2 cellular contexts compared by ENCODE assay signal in genomic region chr7:16652255-16652583, GRCh38.
TF ChIP-seq lines count a peak whose summit lies in the region.

No MANE protein-coding gene starts in this region.

TF ChIP-seq in Ishikawa, 13 proteins besides CTCF, POLR2A, EP300 and RAD21:
- TF ChIP-seq REST (IDR thresholded peaks at IDR 0.05; ENCODE audit: low read depth) (no peak), ZBTB7A (IDR thresholded peaks at IDR 0.05; ENCODE audit: low read depth) (no peak), CEBPB (IDR thresholded peaks at IDR 0.05) (peak; percentile 88)

TF ChIP-seq in K562, 482 proteins besides CTCF, POLR2A, EP300 and RAD21 (continued from another document):
- TF ChIP-seq IRF9 (tag; IDR thresholded peaks at IDR 0.05) (peak; percentile 79), KDM1A (IDR thresholded peaks at IDR 0.05) (peak; percentile 43 to 60; a peak in 2 of 4 replicates), RBM39 (optimal IDR thresholded peaks at IDR 0.05; ENCODE audit: low read depth, low read length) (no peak), CEBPG (CRISPR knock-in tag; IDR thresholded peaks at IDR 0.05) (peak; percentile 90), CEBPG (tag; conservative IDR thresholded peaks at IDR 0.05 in 1 of 2, IDR thresholded peaks at IDR 0.05 in 1 of 2) (peak; percentile 79 to 96), ATF3 (IDR thresholded peaks at IDR 0.05) (0 out of 2 replicates have a peak, but pooled peaks have one; percentile 13), ATF3 (CRISPR knock-in tag; conservative IDR thresholded peaks at IDR 0.05) (no peak)
